Comparison of ENCODE assay signal across 8 cellular contexts in genomic region chr9:83957029-83957513, GRCh38. TPM values are rescaled to one million over a fixed set of nuclear protein-coding genes. Genes with fewer than 3 reads are reported as not detected.
A peak's percentile ranks its signal among the peaks of the same experiment; 100 is the strongest.
DNase-seq lines count a peak whose midpoint lies in the region; ATAC-seq and TF ChIP-seq lines count a peak whose summit lies in the region.

No MANE protein-coding gene starts in this region.

- POLR2A ChIA-PET in activated CD4-positive, alpha-beta memory T cell treated with anti-CD3 and anti-CD28 coated beads for 36 hours (lab: Charles Lee), result interaction anchor here (1.4 to 2.9 kb wide), 3 partner anchors 11 to 23 kb away, joined by 5 to 12 read pairs (median 8); partner anchors contain the start of genes HNRNPK and RMI1

- H3K4me1 ChIP-seq in testis, result peaks cover 11% of the 10 kb centered on the region

- WGBS in testis, 2 donors, result 13 to 17% methylated on average over 12 of the region's 12 CpGs

- H3K27me3 Mint-ChIP-seq in activated CD8-positive, alpha-beta memory T cell treated with anti-CD3 and anti-CD28 coated beads, Interleukin-2, amount 10 ng/mL, durations not matched to agents 7 days and 5 days, result peaks cover 2% of the 10 kb centered on the region
- no peaks in the 10 kb centered on the region for H3K27me3 Mint-ChIP-seq in activated CD4-positive, alpha-beta memory T cell treated with anti-CD3 and anti-CD28 coated beads for 36 hours

- H3K9me3 ChIP-seq in testis, result no peaks in the 10 kb centered on the region

- H3K27ac ChIP-seq in testis, result peak overlapping the region; percentile 92

- no peak for TF ChIP-seq CTCF in testis (IDR thresholded peaks at IDR 0.05)

- DNase-seq in activated CD8-positive, alpha-beta memory T cell treated with anti-CD3 and anti-CD28 coated beads, Interleukin-2, amount 10 ng/mL, durations not matched to agents 7 days and 5 days, result no peak
- no peak for DNase-seq in activated CD8-positive, alpha-beta memory T cell treated with anti-CD3 and anti-CD28 coated beads, Interleukin-2, amount 50 U/mL, for 4 hours
- no peak for DNase-seq in activated CD4-positive, alpha-beta memory T cell treated with anti-CD3 and anti-CD28 coated beads for 36 hours
- DNase-seq in iris pigment epithelial cell (ENCODE audit: low read depth), result peak; percentile 51
- DNase-seq in testis, result no peak
- no peak for DNase-seq in NCI-H1694 treated with DMSO at 0.1 percent for 48 hours (lab: John Stamatoyannopoulos, UW)
- DNase-seq in stimulated activated CD4-positive, alpha-beta T cell treated with anti-CD3 and anti-CD28 coated beads, Interleukin-4, amount 100 ng/mL, for 24 hours, result no peak

- peaks cover 22% of the 10 kb centered on the region for H3K4me1 Mint-ChIP-seq in activated CD8-positive, alpha-beta memory T cell treated with anti-CD3 and anti-CD28 coated beads, Interleukin-2, amount 10 ng/mL, durations not matched to agents 7 days and 5 days
- H3K4me1 Mint-ChIP-seq in activated CD4-positive, alpha-beta memory T cell treated with anti-CD3 and anti-CD28 coated beads for 36 hours (ENCODE audit: low read depth), result peaks cover 18% of the 10 kb centered on the region

- intact Hi-C loops in activated CD4-positive, alpha-beta memory T cell treated with anti-CD3 and anti-CD28 coated beads for 36 hours (cut with micrococcal nuclease), result loop anchor here (5.0 kb wide), 1 partner anchor 340 kb away; no protein-coding TSS in a partner anchor
- intact Hi-C loops in testis (cut with DNase I; ENCODE audit: low total_unique reads), result no loop called here

- H3K27ac Mint-ChIP-seq in activated CD8-positive, alpha-beta memory T cell treated with anti-CD3 and anti-CD28 coated beads, Interleukin-2, amount 10 ng/mL, durations not matched to agents 7 days and 5 days, result peak overlapping the region; percentile 92
- H3K27ac Mint-ChIP-seq in activated CD4-positive, alpha-beta memory T cell treated with anti-CD3 and anti-CD28 coated beads for 36 hours, result peak overlapping the region; percentile 92

- H3K36me3 Mint-ChIP-seq in activated CD8-positive, alpha-beta memory T cell treated with anti-CD3 and anti-CD28 coated beads, Interleukin-2, amount 10 ng/mL, durations not matched to agents 7 days and 5 days, result peaks cover 10% of the 10 kb centered on the region
- peaks cover 13% of the 10 kb centered on the region for H3K36me3 Mint-ChIP-seq in activated CD4-positive, alpha-beta memory T cell treated with anti-CD3 and anti-CD28 coated beads for 36 hours

- CTCF ChIA-PET in activated CD8-positive, alpha-beta memory T cell treated with anti-CD3 and anti-CD28 coated beads, Interleukin-2, amount 10 ng/mL, durations not matched to agents 7 days and 5 days (lab: Charles Lee), result interaction anchor here (3.5 kb wide), 1 partner anchor 23 kb away, joined by 11 read pairs; the partner anchor contains the start of genes HNRNPK and RMI1
- CTCF ChIA-PET in activated CD4-positive, alpha-beta memory T cell treated with anti-CD3 and anti-CD28 coated beads for 36 hours (lab: Charles Lee), result interaction anchor here (1.0 to 1.1 kb wide), 4 partner anchors 13 to 304 kb away, joined by 3 to 5 read pairs (median 4); partner anchors contain the start of gene KIF27

- no peaks in the 10 kb centered on the region for H3K9me3 Mint-ChIP-seq in activated CD8-positive, alpha-beta memory T cell treated with anti-CD3 and anti-CD28 coated beads, Interleukin-2, amount 10 ng/mL, durations not matched to agents 7 days and 5 days (ENCODE audit: low read depth)
- H3K9me3 Mint-ChIP-seq in activated CD4-positive, alpha-beta memory T cell treated with anti-CD3 and anti-CD28 coated beads for 36 hours, result no peaks in the 10 kb centered on the region

- no peaks in the 10 kb centered on the region for H3K36me3 ChIP-seq in testis (ENCODE audit: low read depth, missing control alignments)

- H3K4me3 ChIP-seq in testis, result peak overlapping the region; percentile 89 to 95

- peak overlapping the region; percentile 96 for H3K4me3 Mint-ChIP-seq in activated CD8-positive, alpha-beta memory T cell treated with anti-CD3 and anti-CD28 coated beads, Interleukin-2, amount 10 ng/mL, durations not matched to agents 7 days and 5 days
- peak overlapping the region; percentile 96 for H3K4me3 Mint-ChIP-seq in activated CD4-positive, alpha-beta memory T cell treated with anti-CD3 and anti-CD28 coated beads for 36 hours

- ATAC-seq in activated CD8-positive, alpha-beta memory T cell treated with anti-CD3 and anti-CD28 coated beads, Interleukin-2, amount 10 ng/mL, durations not matched to agents 7 days and 5 days, result no peak
- no peak for ATAC-seq in HG03565 (IDR thresholded peaks at IDR 0.05; ENCODE audit: unreplicated experiment)

- no peak for TF ChIP-seq POLR2A in testis (IDR thresholded peaks at IDR 0.05)

- no peaks in the 10 kb centered on the region for H3K27me3 ChIP-seq in testis

RNA-seq across cellular contexts. Expression of gene HNRNPK, which starts 22.9 kb away (rescaled TPM):
- total RNA-seq in activated CD8-positive, alpha-beta memory T cell treated with anti-CD3 and anti-CD28 coated beads, Interleukin-2, amount 10 ng/mL, durations not matched to agents 7 days and 5 days, result 100 to 1,000 TPM; 550 to 781 TPM
- 100 to 1,000 TPM; 694 to 716 TPM for total RNA-seq in activated CD4-positive, alpha-beta memory T cell treated with anti-CD3 and anti-CD28 coated beads for 36 hours
- 100 to 1,000 TPM; 415 to 508 TPM for total RNA-seq in testis
- polyA plus RNA-seq in testis (ENCODE audit: insufficient read depth, low read depth, low replicate concordance), result 496 TPM

RNA-seq across cellular contexts. Expression of gene RMI1, which starts 23.5 kb away (rescaled TPM):
- 10 to 100 TPM; 24.9 to 25.5 TPM for total RNA-seq in activated CD8-positive, alpha-beta memory T cell treated with anti-CD3 and anti-CD28 coated beads, Interleukin-2, amount 10 ng/mL, durations not matched to agents 7 days and 5 days
- total RNA-seq in activated CD4-positive, alpha-beta memory T cell treated with anti-CD3 and anti-CD28 coated beads for 36 hours, result 10 to 100 TPM; 20.3 to 22.6 TPM
- 10 to 100 TPM; 12.0 to 13.9 TPM for total RNA-seq in testis
- 10.7 TPM for polyA plus RNA-seq in testis (ENCODE audit: insufficient read depth, low read depth, low replicate concordance)

RNA-seq across cellular contexts. Expression of gene KIF27, which starts 35.8 kb away (rescaled TPM):
- total RNA-seq in activated CD8-positive, alpha-beta memory T cell treated with anti-CD3 and anti-CD28 coated beads, Interleukin-2, amount 10 ng/mL, durations not matched to agents 7 days and 5 days, result 1 to 10 TPM; 2.0 to 2.2 TPM
- total RNA-seq in activated CD4-positive, alpha-beta memory T cell treated with anti-CD3 and anti-CD28 coated beads for 36 hours, result 1 to 10 TPM; 2.6 to 3.0 TPM
- 10 to 100 TPM; 22.5 to 29.4 TPM for total RNA-seq in testis
- 16.1 TPM for polyA plus RNA-seq in testis (ENCODE audit: insufficient read depth, low read depth, low replicate concordance)

Comparison
In these comparisons a context has a peak if more than half of its experiments do, and no peak if none do; other contexts are left out.
1. RNA of gene KIF27, which starts 35.8 kb away (total RNA-seq): 22.5 to 29.4 TPM in testis; 2.6 to 3.0 TPM in activated CD4-positive, alpha-beta memory T cell treated with anti-CD3 and anti-CD28 coated beads for 36 hours and 2.0 to 2.2 TPM in activated CD8-positive, alpha-beta memory T cell treated with anti-CD3 and anti-CD28 coated beads, Interleukin-2, amount 10 ng/mL, durations not matched to agents 7 days and 5 days; every median in the first group is over 4 times any median in the second.